Comparison of ENCODE assay signal across 17 cellular contexts in genomic region chr2:113133696-113134558, GRCh38. TPM values are rescaled to one million over a fixed set of nuclear protein-coding genes. Genes with fewer than 3 reads are reported as not detected.
DNase-seq lines count a peak whose midpoint lies in the region; ATAC-seq and TF ChIP-seq lines count a peak whose summit lies in the region.
"Had no signal": no experiment of that assay in that cellular context is flagged by ENCODE, and none has a peak within 500 bp of the region (broad histone marks: within the 10 kb centered on the region; RNA-seq: fewer than 3 reads in every experiment).

No MANE protein-coding gene starts in this region.

- TF ChIP-seq EP300 in sigmoid colon (IDR thresholded peaks at IDR 0.05), result no peak

- no peaks in the 10 kb centered on the region for H3K9me3 Mint-ChIP-seq in activated CD8-positive, alpha-beta T cell treated with anti-CD3 and anti-CD28 coated beads for 36 hours

- H3K27ac Mint-ChIP-seq in activated CD8-positive, alpha-beta T cell treated with anti-CD3 and anti-CD28 coated beads for 36 hours, result no peak overlapping the region
- H3K27ac Mint-ChIP-seq: B cell had no signal

- H3K36me3 ChIP-seq in right atrium auricular region (no peaks in the 10 kb centered on the region), sigmoid colon (no peaks in the 10 kb centered on the region), gastrocnemius medialis (no peaks in the 10 kb centered on the region)

- TF ChIP-seq POLR2A in sigmoid colon (IDR thresholded peaks at IDR 0.05), result no peak
- TF ChIP-seq POLR2A in gastrocnemius medialis (IDR thresholded peaks at IDR 0.05), result no peak

- H3K4me3 Mint-ChIP-seq in activated CD8-positive, alpha-beta T cell treated with anti-CD3 and anti-CD28 coated beads for 36 hours, result no peak overlapping the region
- H3K4me3 Mint-ChIP-seq: B cell, brain had no signal

- H3K9me3 ChIP-seq in right atrium auricular region (no peaks in the 10 kb centered on the region), sigmoid colon (no peaks in the 10 kb centered on the region), gastrocnemius medialis (no peaks in the 10 kb centered on the region)
- H3K9me3 ChIP-seq: testis had no signal

- H3K4me3 ChIP-seq in right atrium auricular region, result no peak overlapping the region
- no peak overlapping the region for H3K4me3 ChIP-seq in sigmoid colon
- no peak overlapping the region for H3K4me3 ChIP-seq in gastrocnemius medialis
- H3K4me3 ChIP-seq: testis had no signal

- DNase-seq in right atrium auricular region (ENCODE audit: low spot score) (peak; percentile 44), left cardiac atrium (no peak), kidney glomerular epithelial cell (lab: John Stamatoyannopoulos, UW) (peak; percentile 9), sigmoid colon (no peak), gastrocnemius medialis (no peak), NCI-H524 treated with DMSO at 0.1 percent for 48 hours (lab: John Stamatoyannopoulos, UW) (no peak)
- DNase-seq in activated CD8-positive, alpha-beta T cell treated with anti-CD3 and anti-CD28 coated beads for 36 hours, result peak; percentile 30
- DNase-seq: Calu3; GDM1; HCEC 1CT; NCI-H446 treated with DMSO at 0.1 percent for 48 hours; stimulated activated CD4-positive, alpha-beta T cell treated with anti-CD3 and anti-CD28 coated beads, Interleukin-4, amount 100 ng/mL, for 24 hours; stimulated activated CD8-positive, alpha-beta memory T cell treated with anti-CD3 and anti-CD28 coated beads, Interleukin-4, amount 100 ng/mL, for 48 hours; testis had no signal

- H3K27ac ChIP-seq in right atrium auricular region (no peak overlapping the region), sigmoid colon (no peak overlapping the region), gastrocnemius medialis (no peak overlapping the region)
- H3K27ac ChIP-seq: testis had no signal

- WGBS in sigmoid colon, 2 donors, result 44 to 67% methylated on average over 7 of the region's 7 CpGs

- peaks cover 24% of the 10 kb centered on the region for H3K4me1 Mint-ChIP-seq in activated CD8-positive, alpha-beta T cell treated with anti-CD3 and anti-CD28 coated beads for 36 hours (ENCODE audit: low read depth)
- H3K4me1 Mint-ChIP-seq: brain had no signal

- TF ChIP-seq CTCF in right atrium auricular region (IDR thresholded peaks at IDR 0.05), result no peak
- TF ChIP-seq CTCF in activated CD8-positive, alpha-beta T cell treated with anti-CD3 and anti-CD28 coated beads for 36 hours (IDR thresholded peaks at IDR 0.05), result no peak
- no peak for TF ChIP-seq CTCF in sigmoid colon (IDR thresholded peaks at IDR 0.05)
- no peak for TF ChIP-seq CTCF in gastrocnemius medialis (IDR thresholded peaks at IDR 0.05 in 4 of 5, conservative IDR thresholded peaks at IDR 0.05 in 1 of 5)

- H3K27me3 ChIP-seq in right atrium auricular region (no peaks in the 10 kb centered on the region), sigmoid colon (no peaks in the 10 kb centered on the region), gastrocnemius medialis (no peaks in the 10 kb centered on the region)
- H3K27me3 ChIP-seq: testis had no signal

- H3K36me3 Mint-ChIP-seq in activated CD8-positive, alpha-beta T cell treated with anti-CD3 and anti-CD28 coated beads for 36 hours (ENCODE audit: low read depth), result no peaks in the 10 kb centered on the region
- H3K36me3 Mint-ChIP-seq: brain had no signal

- H3K27me3 Mint-ChIP-seq in activated CD8-positive, alpha-beta T cell treated with anti-CD3 and anti-CD28 coated beads for 36 hours, result no peaks in the 10 kb centered on the region

- H3K4me1 ChIP-seq in right atrium auricular region (no peaks in the 10 kb centered on the region), sigmoid colon (no peaks in the 10 kb centered on the region), gastrocnemius medialis (no peaks in the 10 kb centered on the region)
- H3K4me1 ChIP-seq: testis had no signal

- in situ Hi-C loops in gastrocnemius medialis (cut with MboI; ENCODE audit: low sequenced_read_pairs in 4 of 4), result no loop called here

- intact Hi-C loops in left cardiac atrium (cut with DNase I), result no loop called here
- intact Hi-C loops in activated CD8-positive, alpha-beta T cell treated with anti-CD3 and anti-CD28 coated beads for 36 hours (cut with micrococcal nuclease), result no loop called here
- intact Hi-C loops in sigmoid colon (cut with DNase I), result no loop called here
- intact Hi-C loops in gastrocnemius medialis (cut with DNase I; ENCODE audit: low total_unique reads), result no loop called here

- ATAC-seq in left cardiac atrium, result no peak
- peak; percentile 57 for ATAC-seq in activated CD8-positive, alpha-beta T cell treated with anti-CD3 and anti-CD28 coated beads for 36 hours
- ATAC-seq in gastrocnemius medialis, result no peak

- POLR2A ChIA-PET in activated CD8-positive, alpha-beta T cell treated with anti-CD3 and anti-CD28 coated beads for 36 hours (lab: Charles Lee), result no interaction called here

- CTCF ChIA-PET in activated CD8-positive, alpha-beta T cell treated with anti-CD3 and anti-CD28 coated beads for 36 hours (lab: Charles Lee), result interaction anchor here (1.1 to 11.4 kb wide), 6 partner anchors 11 to 68 kb away, joined by 3 to 212 read pairs (median 92); partner anchors contain the start of gene IL1RN

RNA-seq across cellular contexts. Expression of gene IL1RN, which starts 6.5 kb away (rescaled TPM):
- 1 to 10 TPM in 1 of 2 donors, under 1 TPM in 1; 0.41 to 1.3 TPM for total RNA-seq in right atrium auricular region
- total RNA-seq in left cardiac atrium, result 1 to 10 TPM in 1 of 2 donors, under 1 TPM in 1; 0.60 to 1.5 TPM
- total RNA-seq in activated CD8-positive, alpha-beta T cell treated with anti-CD3 and anti-CD28 coated beads for 36 hours, result under 1 TPM; 0.50 to 0.85 TPM
- total RNA-seq in sigmoid colon, result 1 to 10 TPM in 1 of 4 donors, under 1 TPM in 1, not detected in 2; 0.55 to 1.6 TPM
- polyA plus RNA-seq in sigmoid colon, result 10 to 100 TPM in 2 of 3 donors, 1 to 10 TPM in 1; 6.6 to 19.9 (median 11.1) TPM
- total RNA-seq in gastrocnemius medialis, result under 1 TPM in 2 of 4 donors, not detected in 2; 0.51 to 0.91 TPM
- total RNA-seq: B cell, LHCN-M2 had no signal

RNA-seq across cellular contexts. Expression of gene PSD4, which starts 39.8 kb away (rescaled TPM):
- total RNA-seq in right atrium auricular region (1 to 10 TPM; 2.4 to 4.5 TPM), left cardiac atrium (1 to 10 TPM; 4.1 to 4.4 TPM), sigmoid colon (1 to 10 TPM; 1.4 to 6.6 (median 2.0) TPM), gastrocnemius medialis (1 to 10 TPM in 3 of 4 donors, under 1 TPM in 1; 0.32 to 1.3 (median 1.2) TPM)
- total RNA-seq in activated CD8-positive, alpha-beta T cell treated with anti-CD3 and anti-CD28 coated beads for 36 hours, result 100 to 1,000 TPM; 247 to 251 TPM
- polyA plus RNA-seq in sigmoid colon, result 10 to 100 TPM; 15.0 to 51.6 (median 22.9) TPM

Comparison
In these comparisons a context has a peak if more than half of its experiments do, and no peak if none do; other contexts are left out.
1. DNase-seq: peak in right atrium auricular region (single experiment), activated CD8-positive, alpha-beta T cell treated with anti-CD3 and anti-CD28 coated beads for 36 hours (single experiment) and kidney glomerular epithelial cell (single experiment); none in left cardiac atrium (single experiment), sigmoid colon (single experiment), gastrocnemius medialis (0 of 2) and NCI-H524 treated with DMSO at 0.1 percent for 48 hours (single experiment).
2. RNA of gene PSD4, which starts 39.8 kb away (total RNA-seq): 247 to 251 TPM in activated CD8-positive, alpha-beta T cell treated with anti-CD3 and anti-CD28 coated beads for 36 hours; 2.4 to 4.5 TPM in right atrium auricular region, 4.1 to 4.4 TPM in left cardiac atrium, 1.4 to 6.6 TPM in sigmoid colon and 0.32 to 1.3 TPM in gastrocnemius medialis; every median in the first group is over 10 times any median in the second.